26 cellular contexts compared by ENCODE assay signal in genomic region chr14:105616802-105617192, GRCh38.
DNase-seq lines count a peak whose midpoint lies in the region; ATAC-seq and TF ChIP-seq lines count a peak whose summit lies in the region.
"Had no signal": no experiment of that assay in that cellular context is flagged by ENCODE, and none has a peak within 500 bp of the region (broad histone marks: within the 10 kb centered on the region; RNA-seq: fewer than 3 reads in every experiment).

No MANE protein-coding gene starts in this region.

- no peaks in the 10 kb centered on the region for H3K36me3 ChIP-seq in heart right ventricle
- H3K36me3 ChIP-seq: brain microvascular endothelial cell had no signal

- no peaks in the 10 kb centered on the region for H3K36me3 Mint-ChIP-seq in stimulated activated memory B cell treated with anti-CD40 and anti-IgM and Interleukin-4, amounts not matched to agents 10 μg/mL and 1 μg/mL and 100 μg/mL, for 72 hours
- H3K36me3 Mint-ChIP-seq: naive B cell; stimulated activated effector memory CD8-positive, alpha-beta T cell treated with anti-CD3 and anti-CD28 coated beads, Interleukin-12 subunit alpha, Interleukin-12 subunit beta, amount 100 ng/mL, for 72 hours had no signal

- peak overlapping the region; percentile 22 for H3K27ac Mint-ChIP-seq in stimulated activated memory B cell treated with anti-CD40 and anti-IgM and Interleukin-4, amounts not matched to agents 10 μg/mL and 1 μg/mL and 100 μg/mL, for 72 hours
- H3K27ac Mint-ChIP-seq: mesothelial cell of epicardium; stimulated activated effector memory CD8-positive, alpha-beta T cell treated with anti-CD3 and anti-CD28 coated beads, Interleukin-12 subunit alpha, Interleukin-12 subunit beta, amount 100 ng/mL, for 72 hours had no signal

- H3K4me1 Mint-ChIP-seq in stimulated activated memory B cell treated with anti-CD40 and anti-IgM and Interleukin-4, amounts not matched to agents 10 μg/mL and 1 μg/mL and 100 μg/mL, for 72 hours: peaks cover 35% of the 10 kb centered on the region
- H3K4me1 Mint-ChIP-seq: mesothelial cell of epicardium; stimulated activated effector memory CD8-positive, alpha-beta T cell treated with anti-CD3 and anti-CD28 coated beads, Interleukin-12 subunit alpha, Interleukin-12 subunit beta, amount 100 ng/mL, for 72 hours had no signal

- no peaks in the 10 kb centered on the region for H3K9me3 ChIP-seq in heart right ventricle
- H3K9me3 ChIP-seq: SK-N-SH had no signal

- H3K4me3 ChIP-seq in heart right ventricle: no peak overlapping the region
- H3K4me3 ChIP-seq: dorsolateral prefrontal cortex had no signal

- peaks cover 5% of the 10 kb centered on the region for H3K9me3 Mint-ChIP-seq in stimulated activated memory B cell treated with anti-CD40 and anti-IgM and Interleukin-4, amounts not matched to agents 10 μg/mL and 1 μg/mL and 100 μg/mL, for 72 hours
- H3K9me3 Mint-ChIP-seq: activated T-helper 1 cell treated with anti-CD3 and anti-CD28 coated beads, Interleukin-12 subunit alpha, Interleukin-12 subunit beta, Interleukin-2, Interleukin-4 antibody, amounts not matched to agents 30 ng/mL and 10 ng/mL and 1 ng/mL, durations not matched to agents 14 hours and 24 hours and 36 hours; stimulated activated effector memory CD8-positive, alpha-beta T cell treated with anti-CD3 and anti-CD28 coated beads, Interleukin-12 subunit alpha, Interleukin-12 subunit beta, amount 100 ng/mL, for 72 hours had no signal

- intact Hi-C loops in heart right ventricle (cut with DNase I): loop anchor here in 8 of 10 donors (2.0 to 10.0 kb wide), 4 partner anchors 16 to 146 kb away; no protein-coding TSS in a partner anchor

- H3K27me3 Mint-ChIP-seq in stimulated activated memory B cell treated with anti-CD40 and anti-IgM and Interleukin-4, amounts not matched to agents 10 μg/mL and 1 μg/mL and 100 μg/mL, for 72 hours: no peaks in the 10 kb centered on the region

- H3K4me3 Mint-ChIP-seq in stimulated activated memory B cell treated with anti-CD40 and anti-IgM and Interleukin-4, amounts not matched to agents 10 μg/mL and 1 μg/mL and 100 μg/mL, for 72 hours: no peak overlapping the region
- H3K4me3 Mint-ChIP-seq: activated T-helper 1 cell treated with anti-CD3 and anti-CD28 coated beads, Interleukin-12 subunit alpha, Interleukin-12 subunit beta, Interleukin-2, Interleukin-4 antibody, amounts not matched to agents 30 ng/mL and 10 ng/mL and 1 ng/mL, durations not matched to agents 14 hours and 24 hours and 36 hours; mesothelial cell of epicardium; naive B cell; stimulated activated effector memory CD8-positive, alpha-beta T cell treated with anti-CD3 and anti-CD28 coated beads, Interleukin-12 subunit alpha, Interleukin-12 subunit beta, amount 100 ng/mL, for 72 hours had no signal

- ATAC-seq in heart right ventricle: peak in 6 of 8 donors; percentile 6 to 45 (median 34)
- ATAC-seq in stimulated activated memory B cell treated with anti-CD40 and anti-IgM and Interleukin-4, amounts not matched to agents 10 μg/mL and 1 μg/mL and 100 μg/mL, for 72 hours: peak; percentile 61
- ATAC-seq: left colon had no signal

- no peak for TF ChIP-seq CTCF in heart right ventricle (IDR thresholded peaks at IDR 0.05)

- peaks cover 0 to 14% (median 0%) of the 10 kb centered on the region in 7 donors for H3K27me3 ChIP-seq in heart right ventricle
- H3K27me3 ChIP-seq: brain microvascular endothelial cell had no signal

- no peak overlapping the region for H3K27ac ChIP-seq in heart right ventricle
- H3K27ac ChIP-seq: 22Rv1, brain microvascular endothelial cell, dorsolateral prefrontal cortex had no signal

- 64 to 71% methylated on average over 8 of the region's 8 CpGs for WGBS in heart right ventricle, 2 donors

- DNase-seq in activated CD4-positive, CD25-positive, alpha-beta regulatory T cell treated with anti-CD3 and anti-CD28 coated beads, Interleukin-2, amount 50 U/mL, for 72 hours: peak; percentile 25
- no peak for DNase-seq in activated CD4-positive, CD25-positive, alpha-beta regulatory T cell (lab: John Stamatoyannopoulos, UW)
- DNase-seq in heart right ventricle (peak in 1 of 2 donors; percentile 14), medulla oblongata (ENCODE audit: extremely low spot score) (peak; percentile 1), NCI-H526 (lab: John Stamatoyannopoulos, UW) (no peak), SIG-M5 treated with dmso at 0.1 percent for 504 hours (lab: John Stamatoyannopoulos, UW; ENCODE audit: unreplicated experiment) (no peak), Ammon's horn (ENCODE audit: low spot score) (no peak)
- DNase-seq: activated CD4-positive, alpha-beta T cell treated with anti-CD3 and anti-CD28 coated beads, Interleukin-2, amount 50 U/mL, for 48 hours; activated naive CD4-positive, alpha-beta T cell treated with Interleukin-2 at 50 U/mL for 16 hours; brain microvascular endothelial cell; DMS79; foreskin melanocyte; naive B cell; NCI-H146; NCI-H446; nucleus accumbens; RPMI8226; SK-N-SH; stimulated activated CD4-positive, alpha-beta T cell treated with anti-CD3 and anti-CD28 coated beads, Interleukin-15, amount 100 ng/mL, for 24 hours had no signal

- H3K4me1 ChIP-seq in heart right ventricle: peaks cover 0 to 4% (median 0%) of the 10 kb centered on the region in 9 donors

Comparison
In these comparisons a context has a peak if more than half of its experiments do, and no peak if none do; other contexts are left out.
1. DNase-seq: peak in activated CD4-positive, CD25-positive, alpha-beta regulatory T cell treated with anti-CD3 and anti-CD28 coated beads, Interleukin-2, amount 50 U/mL, for 72 hours (single experiment) and medulla oblongata (single experiment); none in activated CD4-positive, CD25-positive, alpha-beta regulatory T cell (0 of 4), NCI-H526 (0 of 2), SIG-M5 treated with dmso at 0.1 percent for 504 hours (single experiment) and Ammon's horn (single experiment).